1 cellular context compared by ENCODE assay signal in the genomic region with DNA sequence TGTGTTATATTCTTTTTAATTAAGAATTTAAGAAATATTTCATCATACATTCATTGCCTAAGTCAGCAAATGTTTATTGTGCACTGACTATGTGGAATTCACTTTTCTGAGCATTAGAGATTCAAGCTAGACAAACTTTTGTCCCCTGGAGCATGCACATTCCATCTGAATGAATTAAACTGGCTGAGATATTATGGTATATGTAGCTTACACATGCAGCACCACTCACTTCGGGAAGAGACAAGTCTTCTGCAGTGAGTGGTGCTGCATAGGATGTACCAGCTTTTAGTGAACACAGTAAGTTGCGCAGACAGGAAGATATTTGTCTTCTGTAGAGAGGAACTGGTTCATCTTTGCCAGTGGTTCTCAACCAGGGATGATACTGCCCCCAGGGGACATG.
TF ChIP-seq lines count a peak whose summit lies in the region.

No MANE protein-coding gene starts in this region.

TF ChIP-seq in endothelial cell of umbilical vein, 7 proteins besides CTCF, POLR2A, EP300 and RAD21:
- TF ChIP-seq GATA2 (IDR thresholded peaks at IDR 0.05; ENCODE audit: insufficient read depth, insufficient read length, low read depth, low read length) (no peak), MYC (IDR thresholded peaks at IDR 0.05; ENCODE audit: low read depth, low read length) (no peak), EZH2 (IDR thresholded peaks at IDR 0.05; ENCODE audit: borderline replicate concordance, low read depth, low read length, severe bottlenecking) (no peak), POLR2AphosphoS5 (IDR thresholded peaks at IDR 0.05; ENCODE audit: insufficient read depth, low read depth, low read length) (no peak), JUN (IDR thresholded peaks at IDR 0.05; ENCODE audit: borderline replicate concordance, insufficient read depth, insufficient read length, low read depth) (no peak)
